8 cellular contexts compared by ENCODE assay signal in the genomic region with DNA sequence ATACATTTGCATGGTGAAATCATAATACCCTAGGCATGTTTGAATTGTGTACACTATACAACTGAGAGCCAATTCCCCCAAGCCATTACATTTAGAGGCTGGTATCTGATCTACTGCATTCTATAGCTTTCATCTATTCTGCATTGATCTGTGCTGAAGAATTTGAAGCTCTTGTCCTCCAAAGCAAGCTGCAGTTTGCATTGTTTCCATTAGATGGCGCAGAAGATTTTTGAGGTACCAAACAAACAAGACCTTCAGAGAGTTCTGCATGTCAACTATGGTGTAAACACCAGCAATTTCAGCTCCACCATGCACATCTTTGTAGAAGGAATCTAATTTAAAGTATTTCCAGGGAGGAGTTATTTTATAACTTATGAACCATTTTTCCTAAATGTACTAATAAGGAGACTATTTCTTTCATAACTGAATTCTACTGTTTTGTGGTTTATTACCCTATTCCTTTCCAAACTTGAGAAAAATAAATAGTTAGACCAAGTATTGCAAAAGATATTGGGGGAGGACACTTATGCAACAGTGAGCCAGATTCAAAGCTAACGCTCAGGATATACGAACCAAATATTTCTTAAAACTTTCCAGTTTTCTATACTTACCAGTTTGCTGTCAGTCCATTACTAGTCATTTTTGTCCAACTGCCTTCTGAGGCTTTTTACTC.
A peak's percentile ranks its signal among the peaks of the same experiment; 100 is the strongest.
DNase-seq lines count a peak whose midpoint lies in the region; ATAC-seq and TF ChIP-seq lines count a peak whose summit lies in the region.

No MANE protein-coding gene starts in this region.

- POLR2A ChIA-PET in T-cell (lab: Charles Lee) = interaction anchor here in 1 of 2 donors (0.6 kb wide), 1 partner anchor 835 kb away, joined by 3 read pairs; no protein-coding TSS in a partner anchor

- peaks cover 30% of the 10 kb centered on the region for H3K9me3 Mint-ChIP-seq in HFFc6
- H3K9me3 Mint-ChIP-seq in T-cell = no peaks in the 10 kb centered on the region

- H3K4me3 Mint-ChIP-seq in HFFc6 (no peak overlapping the region), T-cell (no peak overlapping the region)

- ATAC-seq in T-cell (replicated peaks in 1 of 4) = peak in 3 of 4 experiments; percentile 36 to 60 (median 41)

- CTCF ChIA-PET in T-cell (lab: Charles Lee) = interaction anchor here (0.6 to 6.8 kb wide), 7 partner anchors 8 to 828 kb away, joined by 3 to 85 read pairs (median 4); no protein-coding TSS in a partner anchor

- TF ChIP-seq CTCF in 22Rv1 (IDR thresholded peaks at IDR 0.05) (peak; percentile 68), GM12864 (IDR thresholded peaks at IDR 0.05; ENCODE audit: low read depth, low read length, missing control alignments) (peak; percentile 83), HFFc6 (IDR thresholded peaks at IDR 0.05) (peak; percentile 78), NB4 (IDR thresholded peaks at IDR 0.05; ENCODE audit: low read depth, low read length) (peak; percentile 90)

- no peak overlapping the region for H3K27ac ChIP-seq in 22Rv1

- H3K36me3 Mint-ChIP-seq in HFFc6 (ENCODE audit: low read depth) = no peaks in the 10 kb centered on the region
- no peaks in the 10 kb centered on the region for H3K36me3 Mint-ChIP-seq in T-cell

- no peak for TF ChIP-seq POLR2A in NB4 (IDR thresholded peaks at IDR 0.05; ENCODE audit: extremely low read depth, insufficient read length)

- no peak overlapping the region for H3K27ac Mint-ChIP-seq in HFFc6
- no peak overlapping the region for H3K27ac Mint-ChIP-seq in T-cell

- peak; percentile 72 for DNase-seq in GM12864 (ENCODE audit: low read depth)
- peak; percentile 23 for DNase-seq in HFFc6
- DNase-seq in NB4 (ENCODE audit: low read depth) = peak; percentile 74
- peak in 25 of 34 experiments; percentile 2 to 43 (median 16) for DNase-seq in T-cell
- DNase-seq in T47D (ENCODE audit: low read depth in 1 of 2, low spot score in 1 of 2) = peak; percentile 31 to 82
- DNase-seq in islet precursor cell = peak; percentile 80
- DNase-seq in stimulated activated CD4-positive, alpha-beta T cell treated with anti-CD3 and anti-CD28 coated beads, Interleukin-4, amount 100 ng/mL, for 1 hour = peak; percentile 10

- H3K27me3 Mint-ChIP-seq in HFFc6 (ENCODE audit: insufficient read depth) (no peaks in the 10 kb centered on the region), T-cell (peaks cover 0 to 13% of the 10 kb centered on the region in 2 donors)

- H3K4me1 Mint-ChIP-seq in HFFc6 (ENCODE audit: low read depth) (no peaks in the 10 kb centered on the region), T-cell (peaks cover 0 to 5% (median 0%) of the 10 kb centered on the region in 3 donors)

- no peak overlapping the region for H3K4me3 ChIP-seq in GM12864 (ENCODE audit: low read depth, low read length)
- no peak overlapping the region for H3K4me3 ChIP-seq in NB4 (ENCODE audit: low read depth, low read length)

- in situ Hi-C loops in T47D (cut with HindIII; ENCODE audit: low pct_unique_long_range_greater_than_20kb, low sequenced_read_pairs) = no loop called here

Comparison
In these comparisons a context has a peak if more than half of its experiments do, and no peak if none do; other contexts are left out.
1. DNase-seq: peak in every context shown above with its lines; median percentile 80 in islet precursor cell; 74 in NB4; 72 in GM12864; 56 in T47D; 23 in HFFc6; 16 in T-cell; 10 in stimulated activated CD4-positive, alpha-beta T cell treated with anti-CD3 and anti-CD28 coated beads, Interleukin-4, amount 100 ng/mL, for 1 hour.